In the genomic region with DNA sequence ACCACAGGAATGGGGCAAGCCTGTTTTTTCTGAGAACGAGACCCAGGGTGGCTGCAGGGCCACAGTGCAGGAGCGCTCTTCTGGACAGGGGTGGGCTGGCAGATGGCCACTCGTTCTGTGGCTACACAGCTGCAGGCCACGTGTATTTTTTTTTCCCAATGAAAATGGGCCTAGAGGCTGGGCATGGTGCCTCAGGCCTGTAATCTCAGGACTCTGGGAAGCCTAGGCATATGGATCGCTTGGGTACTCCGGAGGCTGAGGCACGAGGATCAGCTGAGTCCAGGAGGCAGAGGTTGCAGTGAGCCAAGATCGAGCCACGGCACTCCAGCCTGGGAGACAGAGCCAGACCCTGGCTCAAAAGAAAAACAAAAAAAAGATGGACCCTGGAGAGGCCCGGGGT, we compare ENCODE assay signal across 1 cellular context.
A peak's percentile ranks its signal among the peaks of the same experiment; 100 is the strongest.
TF ChIP-seq lines count a peak whose summit lies in the region.

No MANE protein-coding gene starts in this region.

TF ChIP-seq in H1, 55 proteins besides CTCF, POLR2A, EP300 and RAD21:
- no peak for TF ChIP-seq NANOG (IDR thresholded peaks at IDR 0.05; ENCODE audit: insufficient read depth, low read depth, low read length, poor library complexity, severe bottlenecking)
- 0 out of 4 replicates have a peak, but pooled peaks of 1 of the 2 experiments have one; percentile 4 for TF ChIP-seq SIN3A (conservative IDR thresholded peaks at IDR 0.05 in 1 of 2, IDR thresholded peaks at IDR 0.05 in 1 of 2; ENCODE audit: low read depth in 1 of 2, low read length in 2 of 2)
